8 cellular contexts compared by ENCODE assay signal in the genomic region with DNA sequence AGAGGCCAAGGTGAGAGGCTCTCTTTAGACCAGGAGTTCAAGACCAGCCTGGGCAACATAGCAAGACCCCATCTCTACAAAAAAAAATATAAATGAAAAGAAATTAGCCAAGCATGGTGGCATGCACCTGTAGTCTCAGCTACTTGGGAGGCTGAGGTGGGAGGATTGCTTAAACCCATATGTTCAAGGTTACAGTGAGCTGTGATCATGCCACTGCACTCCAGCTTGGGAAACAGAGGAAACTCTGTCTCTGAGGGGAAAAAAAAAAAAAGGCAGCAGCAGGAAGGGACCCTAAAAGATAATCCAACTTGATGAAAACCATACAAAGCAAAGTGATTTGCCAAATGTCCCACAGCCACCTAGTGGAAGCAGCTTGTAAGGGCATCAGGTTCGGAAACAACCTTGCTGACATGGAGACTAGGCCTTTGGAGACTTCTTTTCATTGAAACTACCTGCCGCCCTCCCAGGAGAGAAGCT. TPM values are rescaled to one million over a fixed set of nuclear protein-coding genes. Genes with fewer than 3 reads are reported as not detected.
DNase-seq lines count a peak whose midpoint lies in the region; ATAC-seq and TF ChIP-seq lines count a peak whose summit lies in the region.

No MANE protein-coding gene starts in this region.

- no peak for TF ChIP-seq POLR2A in tibial nerve (IDR thresholded peaks at IDR 0.05)

- H4K8ac ChIP-seq in mesendoderm (ENCODE audit: low read depth, low read length): no peak overlapping the region

- no peak overlapping the region for H2BK15ac ChIP-seq in mesendoderm (replicated peaks; ENCODE audit: low read depth)

- H3K9me3 ChIP-seq in Loucy (ENCODE audit: insufficient read depth, low read depth, low read length) (no peaks in the 10 kb centered on the region), colonic mucosa (no peaks in the 10 kb centered on the region), tibial nerve (no peaks in the 10 kb centered on the region)

- H2BK5ac ChIP-seq in mesendoderm (ENCODE audit: low read length): no peak overlapping the region

- no peaks in the 10 kb centered on the region for H3K9me2 ChIP-seq in Loucy (replicated peaks; ENCODE audit: low read depth, low read length)

- no peak for ATAC-seq in HG02970 (IDR thresholded peaks at IDR 0.05; ENCODE audit: low FRiP score, unreplicated experiment)

- H3K18ac ChIP-seq in mesendoderm (ENCODE audit: low read length): no peak overlapping the region

- peak; percentile 54 for DNase-seq in AG10803 (ENCODE audit: low read depth)
- peak; percentile 50 for DNase-seq in GM13976 (ENCODE audit: low spot score)
- peak; percentile 58 for DNase-seq in colonic mucosa
- peak; percentile 80 for DNase-seq in mesendoderm
- no peak for DNase-seq in tibial nerve (ENCODE audit: low spot score in 2 of 2)

- intact Hi-C loops in colonic mucosa (cut with DNase I): loop anchor here (2.0 kb wide), 1 partner anchor 136 kb away; no protein-coding TSS in a partner anchor

- H3K23ac ChIP-seq in mesendoderm (ENCODE audit: low read length): no peak overlapping the region

- peaks cover 32% of the 10 kb centered on the region; the same call in 1 of the 2 replicates for H3K36me3 ChIP-seq in Loucy (ENCODE audit: insufficient read depth, low read length)
- peaks cover 13% of the 10 kb centered on the region for H3K36me3 ChIP-seq in colonic mucosa
- no peaks in the 10 kb centered on the region for H3K36me3 ChIP-seq in mesendoderm (ENCODE audit: control insufficient read depth, insufficient read depth, low read length)
- H3K36me3 ChIP-seq in tibial nerve: peaks cover 0 to 92% (median 11%) of the 10 kb centered on the region in 3 donors

- H3K4me2 ChIP-seq in Loucy (ENCODE audit: low read depth, low read length, poor library complexity, severe bottlenecking) (no peak overlapping the region), mesendoderm (ENCODE audit: low read length) (no peak overlapping the region)

- no peaks in the 10 kb centered on the region for H3K79me1 ChIP-seq in mesendoderm (ENCODE audit: low read length)

- H4K5ac ChIP-seq in mesendoderm (ENCODE audit: low read length): no peak overlapping the region

- no peak overlapping the region for H3K4ac ChIP-seq in mesendoderm (ENCODE audit: low read depth, low read length)

- H3F3A ChIP-seq in Loucy (ENCODE audit: low read depth): peaks cover 19% of the 10 kb centered on the region; the same call in 1 of the 2 replicates

- H3K79me2 ChIP-seq in Loucy (ENCODE audit: insufficient read depth, low read length): peaks cover 10% of the 10 kb centered on the region; the same call in 1 of the 2 replicates
- H3K79me2 ChIP-seq in mesendoderm (ENCODE audit: control insufficient read depth, insufficient read depth, low read length): no peaks in the 10 kb centered on the region

- peaks cover 11% of the 10 kb centered on the region for H4K20me1 ChIP-seq in Loucy (ENCODE audit: insufficient read depth, low read length, poor library complexity, severe bottlenecking)

- no peak overlapping the region for H2AK5ac ChIP-seq in mesendoderm (ENCODE audit: low read length)

- no peak overlapping the region for H2BK120ac ChIP-seq in mesendoderm (ENCODE audit: low read depth, low read length)

- TF ChIP-seq CTCF in AG10803 (conservative IDR thresholded peaks at IDR 0.05; ENCODE audit: low read length): peak; percentile 87
- TF ChIP-seq CTCF in GM13976 (IDR thresholded peaks at IDR 0.05; ENCODE audit: borderline replicate concordance, control extremely low read depth, extremely low read depth, insufficient read depth, missing control alignments): peak; percentile 52
- TF ChIP-seq CTCF in Loucy (conservative IDR thresholded peaks at IDR 0.05; ENCODE audit: low read length): peak; percentile 82
- TF ChIP-seq CTCF in WI38 (IDR thresholded peaks at IDR 0.05; ENCODE audit: low read depth, low read length): peak; percentile 90
- TF ChIP-seq CTCF in colonic mucosa (IDR thresholded peaks at IDR 0.05): peak; percentile 63
- peak; percentile 33 to 58 (median 37) for TF ChIP-seq CTCF in tibial nerve (IDR thresholded peaks at IDR 0.05)

- H3K27me3 ChIP-seq in Loucy (ENCODE audit: insufficient read depth, low read length, poor library complexity, severe bottlenecking) (no peaks in the 10 kb centered on the region), colonic mucosa (no peaks in the 10 kb centered on the region), mesendoderm (ENCODE audit: insufficient read depth, low read length, poor library complexity) (no peaks in the 10 kb centered on the region), tibial nerve (no peaks in the 10 kb centered on the region)

- H3K4me1 ChIP-seq in Loucy (ENCODE audit: insufficient read depth, low read length, poor library complexity, severe bottlenecking) (no peaks in the 10 kb centered on the region), colonic mucosa (no peaks in the 10 kb centered on the region), mesendoderm (ENCODE audit: control insufficient read depth, low read depth, low read length) (no peaks in the 10 kb centered on the region), tibial nerve (no peaks in the 10 kb centered on the region)

- in situ Hi-C loops in GM13976 (cut with MboI; ENCODE audit: low sequenced_read_pairs, unreplicated experiment): no loop called here

- H2AFZ ChIP-seq in Loucy (ENCODE audit: low read length): no peak overlapping the region

- TF ChIP-seq EP300 in tibial nerve (IDR thresholded peaks at IDR 0.05): no peak

- no CpG with 5 or more reads among the region's 2 CpGs for WGBS in mesendoderm (ENCODE audit: extremely low coverage, insufficient coverage, low lambda C conversion rate)
- 55 to 60% methylated on average over 2 of the region's 2 CpGs for WGBS in tibial nerve, 2 donors

- H3K9ac ChIP-seq in Loucy (ENCODE audit: low read depth, low read length, poor library complexity, severe bottlenecking) (no peak overlapping the region), colonic mucosa (ENCODE audit: low read depth in 2 of 2, low read length in 2 of 2) (no peak overlapping the region), mesendoderm (ENCODE audit: low read length) (no peak overlapping the region)

- no peak overlapping the region for H3K56ac ChIP-seq in mesendoderm (ENCODE audit: low read length)

- H3K27ac ChIP-seq in colonic mucosa (no peak overlapping the region), mesendoderm (ENCODE audit: low read depth, low read length) (no peak overlapping the region), tibial nerve (no peak overlapping the region)

- H3K4me3 ChIP-seq in AG10803 (ENCODE audit: low read length) (no peak overlapping the region), Loucy (ENCODE audit: low read length, poor library complexity, severe bottlenecking) (no peak overlapping the region), WI38 (ENCODE audit: low read depth, low read length) (no peak overlapping the region), colonic mucosa (no peak overlapping the region), mesendoderm (ENCODE audit: low read length) (no peak overlapping the region), tibial nerve (no peak overlapping the region)

RNA-seq across cellular contexts. Expression of a gene that starts 15.6 kb away (rescaled TPM):
- total RNA-seq in colonic mucosa: 10 to 100 TPM; 20.9 to 78.2 TPM
- 2.0 TPM for polyA plus RNA-seq in mesendoderm (2013, experiment 1 of 2)
- polyA plus RNA-seq in mesendoderm (2013, experiment 2 of 2): 1.2 TPM
- 10 to 100 TPM in 1 of 4 donors, 1 to 10 TPM in 3; 4.4 to 10.2 (median 4.8) TPM for total RNA-seq in tibial nerve

RNA-seq across cellular contexts. Expression of a gene that starts 16.4 kb away (rescaled TPM):
- total RNA-seq in colonic mucosa (100 to 1,000 TPM in 1 of 2 donors, 10 to 100 TPM in 1; 74.4 to 130 TPM), tibial nerve (10 to 100 TPM; 31.8 to 66.4 (median 60.1) TPM)
- 311 TPM for polyA plus RNA-seq in mesendoderm (2013, experiment 1 of 2)
- 307 TPM for polyA plus RNA-seq in mesendoderm (2013, experiment 2 of 2)

RNA-seq across cellular contexts. Expression of a gene that starts 58.8 kb away (rescaled TPM):
- total RNA-seq in colonic mucosa: 10 to 100 TPM; 14.5 to 21.7 TPM
- 8.4 TPM for polyA plus RNA-seq in mesendoderm (2013, experiment 1 of 2)
- 7.4 TPM for polyA plus RNA-seq in mesendoderm (2013, experiment 2 of 2)
- 10 to 100 TPM; 31.4 to 41.2 (median 31.7) TPM for total RNA-seq in tibial nerve

Comparison
In these comparisons a context has a peak if more than half of its experiments do, and no peak if none do; other contexts are left out.
1. DNase-seq: peak in AG10803 (single experiment), GM13976 (single experiment), colonic mucosa (single experiment) and mesendoderm (single experiment); none in tibial nerve (0 of 2).
2. CTCF ChIP-seq: peak in every context shown above with its lines; median percentile 90 in WI38; 87 in AG10803; 82 in Loucy; 63 in colonic mucosa; 52 in GM13976; 37 in tibial nerve.